1 cellular context compared by ENCODE assay signal in genomic region chr1:9059944-9060744, GRCh38.
TF ChIP-seq lines count a peak whose summit lies in the region.

No MANE protein-coding gene starts in this region.

TF ChIP-seq in HEK293, 187 proteins besides CTCF, POLR2A, EP300 and RAD21 (continued from another document):
- TF ChIP-seq ZNF623 (tag by site-specific recombination; IDR thresholded peaks at IDR 0.05) (no peak), ZNF354C (tag by site-specific recombination; IDR thresholded peaks at IDR 0.05; ENCODE audit: borderline replicate concordance, low read depth) (no peak)
